Comparison of ENCODE assay signal across 10 cellular contexts in the genomic region with DNA sequence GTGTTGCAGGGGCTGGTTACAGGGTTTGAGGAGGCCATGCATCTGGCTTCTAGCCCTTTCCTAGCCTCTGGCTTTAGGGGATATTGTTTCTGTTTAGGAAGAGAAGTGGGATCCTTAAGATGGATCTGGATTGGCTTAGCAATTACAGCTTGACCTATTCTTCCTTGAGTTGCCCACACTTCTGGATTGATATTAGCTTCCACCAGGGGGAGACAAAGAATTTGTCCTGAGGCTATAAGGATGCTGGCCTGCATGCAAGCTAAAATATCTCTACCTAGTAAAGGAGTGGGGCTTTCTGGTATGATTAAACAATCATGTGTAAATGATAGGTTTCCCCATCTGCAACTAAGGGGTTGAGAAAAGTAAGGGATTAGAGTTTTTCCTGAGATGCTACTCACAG.
DNase-seq lines count a peak whose midpoint lies in the region; ATAC-seq lines count a peak whose summit lies in the region.
"Had no signal": no experiment of that assay in that cellular context is flagged by ENCODE, and none has a peak within 500 bp of the region (broad histone marks: within the 10 kb centered on the region; RNA-seq: fewer than 3 reads in every experiment).

No MANE protein-coding gene starts in this region.

- peak; percentile 60 for ATAC-seq in left lobe of liver
- ATAC-seq in HG03378 (IDR thresholded peaks at IDR 0.05; ENCODE audit: unreplicated experiment): no peak
- no peak for ATAC-seq in HG03354 (IDR thresholded peaks at IDR 0.05; ENCODE audit: poor library complexity, severe bottlenecking, unreplicated experiment)

- DNase-seq in GDM1 (lab: John Stamatoyannopoulos, UW) (peak; percentile 27), H4 (ENCODE audit: low spot score) (peak; percentile 5), RPMI8226 (peak; percentile 25), left lobe of liver (ENCODE audit: low spot score) (no peak), hepatic stellate cell (ENCODE audit: low spot score) (no peak), T-helper 9 cell (no peak)
- DNase-seq: activated CD4-positive, alpha-beta T cell treated with anti-CD3 and anti-CD28 coated beads, Interleukin-2, amount 10 ng/mL, durations not matched to agents 24 days and 14 days; stimulated activated CD4-positive, alpha-beta T cell treated with anti-CD3 and anti-CD28 coated beads, Interleukin-12 subunit alpha, Interleukin-12 subunit beta, amount 100 ng/mL, for 4 hours had no signal

Comparison
In these comparisons a context has a peak if more than half of its experiments do, and no peak if none do; other contexts are left out.
1. DNase-seq: peak in GDM1 (single experiment), H4 (single experiment) and RPMI8226 (single experiment); none in left lobe of liver (single experiment), hepatic stellate cell (single experiment) and T-helper 9 cell (single experiment).